Comparison of ENCODE assay signal across 8 cellular contexts in the genomic region with DNA sequence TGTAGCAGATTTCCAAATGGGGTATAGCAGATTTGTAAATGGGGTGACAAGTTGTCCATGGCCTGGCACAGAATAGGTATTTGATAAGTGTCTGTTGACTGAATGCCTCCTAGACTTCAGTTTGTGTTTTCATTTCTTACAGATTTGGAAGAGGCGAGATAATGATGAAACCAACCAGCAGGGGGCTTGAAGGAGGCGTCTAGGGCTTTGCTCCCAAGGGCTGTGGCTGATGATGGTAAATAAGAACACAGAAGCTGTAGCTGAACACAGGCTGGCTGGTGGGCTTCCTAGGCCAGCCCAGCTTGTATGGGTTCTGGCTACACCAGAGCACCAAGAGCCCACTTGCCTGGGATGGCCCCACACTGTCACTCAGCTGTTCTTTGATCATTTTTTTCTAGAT. TPM values are rescaled to one million over a fixed set of nuclear protein-coding genes. Genes with fewer than 3 reads are reported as not detected.
A peak's percentile ranks its signal among the peaks of the same experiment; 100 is the strongest.
DNase-seq lines count a peak whose midpoint lies in the region; ATAC-seq and TF ChIP-seq lines count a peak whose summit lies in the region.

No MANE protein-coding gene starts in this region.

- H3K9me3 Mint-ChIP-seq in activated CD4-positive, alpha-beta T cell treated with anti-CD3 and anti-CD28 coated beads, Interleukin-2, amount 10 ng/mL, durations not matched to agents 24 days and 14 days: no peaks in the 10 kb centered on the region
- H3K9me3 Mint-ChIP-seq in neural crest cell: no peaks in the 10 kb centered on the region

- TF ChIP-seq CTCF in Loucy (conservative IDR thresholded peaks at IDR 0.05; ENCODE audit: low read length) (peak; percentile 63), brain microvascular endothelial cell (IDR thresholded peaks at IDR 0.05; ENCODE audit: low read depth, low read length, missing control alignments) (peak; percentile 81), neural crest cell (conservative IDR thresholded peaks at IDR 0.05) (peak; percentile 57), prostate gland (IDR thresholded peaks at IDR 0.05) (no peak)

- H3K4me3 Mint-ChIP-seq in activated CD4-positive, alpha-beta T cell treated with anti-CD3 and anti-CD28 coated beads, Interleukin-2, amount 10 ng/mL, durations not matched to agents 24 days and 14 days: no peak overlapping the region
- H3K4me3 Mint-ChIP-seq in neural crest cell: no peak overlapping the region

- H3K9me3 ChIP-seq in Loucy (ENCODE audit: insufficient read depth, low read depth, low read length) (no peaks in the 10 kb centered on the region), prostate gland (no peaks in the 10 kb centered on the region)

- H4K20me1 ChIP-seq in Loucy (ENCODE audit: insufficient read depth, low read length, poor library complexity, severe bottlenecking): no peaks in the 10 kb centered on the region

- H3K4me2 ChIP-seq in Loucy (ENCODE audit: low read depth, low read length, poor library complexity, severe bottlenecking): no peak overlapping the region

- H3K4me3 ChIP-seq in Loucy (ENCODE audit: low read length, poor library complexity, severe bottlenecking) (no peak overlapping the region), brain microvascular endothelial cell (ENCODE audit: low read depth, low read length) (no peak overlapping the region), prostate gland (no peak overlapping the region)

- H3K36me3 ChIP-seq in Loucy (ENCODE audit: insufficient read depth, low read length): peaks cover 87% of the 10 kb centered on the region
- peaks cover 66% of the 10 kb centered on the region for H3K36me3 ChIP-seq in brain microvascular endothelial cell (replicated peaks)
- peaks cover 5% of the 10 kb centered on the region in 2 donors for H3K36me3 ChIP-seq in prostate gland

- DNase-seq in activated CD4-positive, alpha-beta T cell treated with anti-CD3 and anti-CD28 coated beads, Interleukin-2, amount 10 ng/mL, durations not matched to agents 24 days and 14 days: peak; percentile 74
- no peak for DNase-seq in activated CD4-positive, alpha-beta T cell treated with anti-CD3 and anti-CD28 coated beads, Interleukin-2, amount 50 U/mL, for 4 hours
- peak; percentile 68 for DNase-seq in brain microvascular endothelial cell
- peak; percentile 36 for DNase-seq in neural crest cell (ENCODE audit: low read depth, low spot score)
- DNase-seq in prostate gland (ENCODE audit: low spot score): no peak

- H3K36me3 Mint-ChIP-seq in activated CD4-positive, alpha-beta T cell treated with anti-CD3 and anti-CD28 coated beads, Interleukin-2, amount 10 ng/mL, durations not matched to agents 24 days and 14 days (ENCODE audit: low read depth): peaks cover 63% of the 10 kb centered on the region
- H3K36me3 Mint-ChIP-seq in neural crest cell (ENCODE audit: low read depth): peaks cover 11% of the 10 kb centered on the region

- H3K27ac ChIP-seq in brain microvascular endothelial cell (peak overlapping the region; percentile 76), prostate gland (no peak overlapping the region)

- no peak overlapping the region for H3K27ac Mint-ChIP-seq in activated CD4-positive, alpha-beta T cell treated with anti-CD3 and anti-CD28 coated beads, Interleukin-2, amount 10 ng/mL, durations not matched to agents 24 days and 14 days
- no peak overlapping the region for H3K27ac Mint-ChIP-seq in neural crest cell (ENCODE audit: unreplicated experiment)

- peaks cover 2% of the 10 kb centered on the region for H3K4me1 Mint-ChIP-seq in activated CD4-positive, alpha-beta T cell treated with anti-CD3 and anti-CD28 coated beads, Interleukin-2, amount 10 ng/mL, durations not matched to agents 24 days and 14 days
- H3K4me1 Mint-ChIP-seq in neural crest cell: no peaks in the 10 kb centered on the region

- H3F3A ChIP-seq in Loucy (ENCODE audit: low read depth): no peaks in the 10 kb centered on the region

- ATAC-seq in GM21528 (IDR thresholded peaks at IDR 0.05; ENCODE audit: low FRiP score, unreplicated experiment) (no peak), HG03025 (IDR thresholded peaks at IDR 0.05; ENCODE audit: low FRiP score, unreplicated experiment) (no peak)

- H2AFZ ChIP-seq in Loucy (ENCODE audit: low read length): no peak overlapping the region

- no peaks in the 10 kb centered on the region for H3K79me2 ChIP-seq in Loucy (ENCODE audit: insufficient read depth, low read length)

- H3K9me2 ChIP-seq in Loucy (replicated peaks; ENCODE audit: low read depth, low read length): no peaks in the 10 kb centered on the region

- no peaks in the 10 kb centered on the region for H3K27me3 Mint-ChIP-seq in activated CD4-positive, alpha-beta T cell treated with anti-CD3 and anti-CD28 coated beads, Interleukin-2, amount 10 ng/mL, durations not matched to agents 24 days and 14 days
- no peaks in the 10 kb centered on the region for H3K27me3 Mint-ChIP-seq in neural crest cell (ENCODE audit: low read depth)

- TF ChIP-seq POLR2A in prostate gland (IDR thresholded peaks at IDR 0.05): no peak

- in situ Hi-C loops in brain microvascular endothelial cell (cut with HindIII; ENCODE audit: low pct_ligation_motif_present, low sequenced_read_pairs): no loop called here

- WGBS in prostate gland: 44% methylated on average over 2 of the region's 2 CpGs

- intact Hi-C loops in activated CD4-positive, alpha-beta T cell treated with anti-CD3 and anti-CD28 coated beads, Interleukin-2, amount 10 ng/mL, durations not matched to agents 24 days and 14 days (cut with micrococcal nuclease): no loop called here
- intact Hi-C loops in prostate gland (cut with DNase I): no loop called here

- H3K4me1 ChIP-seq in Loucy (ENCODE audit: insufficient read depth, low read length, poor library complexity, severe bottlenecking) (no peaks in the 10 kb centered on the region), prostate gland (replicated peaks) (no peaks in the 10 kb centered on the region)

- H3K27me3 ChIP-seq in Loucy (ENCODE audit: insufficient read depth, low read length, poor library complexity, severe bottlenecking) (no peaks in the 10 kb centered on the region), brain microvascular endothelial cell (replicated peaks) (no peaks in the 10 kb centered on the region), prostate gland (replicated peaks; ENCODE audit: insufficient read depth) (no peaks in the 10 kb centered on the region)

- no peak overlapping the region for H3K9ac ChIP-seq in Loucy (ENCODE audit: low read depth, low read length, poor library complexity, severe bottlenecking)

RNA-seq across cellular contexts. Expression of gene SFTPB, which starts 19.4 kb away (rescaled TPM):
- total RNA-seq in activated CD4-positive, alpha-beta T cell treated with anti-CD3 and anti-CD28 coated beads, Interleukin-2, amount 10 ng/mL, durations not matched to agents 24 days and 14 days: not detected in 2 replicates
- total RNA-seq in neural crest cell: not detected in 2 replicates
- under 1 TPM in 1 of 2 donors, not detected in 1; 0.59 TPM for total RNA-seq in prostate gland

RNA-seq across cellular contexts. Expression of gene USP39, which starts 32.6 kb away (rescaled TPM):
- total RNA-seq in activated CD4-positive, alpha-beta T cell treated with anti-CD3 and anti-CD28 coated beads, Interleukin-2, amount 10 ng/mL, durations not matched to agents 24 days and 14 days: 94.0 and 102 TPM in 2 replicates
- total RNA-seq in neural crest cell (93.3 and 98.3 TPM in 2 replicates), prostate gland (10 to 100 TPM; 60.8 to 99.1 TPM)

RNA-seq across cellular contexts. Expression of gene C2orf68, which starts 36.8 kb away (rescaled TPM):
- total RNA-seq in activated CD4-positive, alpha-beta T cell treated with anti-CD3 and anti-CD28 coated beads, Interleukin-2, amount 10 ng/mL, durations not matched to agents 24 days and 14 days: 36.6 and 36.9 TPM in 2 replicates
- total RNA-seq in neural crest cell (50.4 and 53.7 TPM in 2 replicates), prostate gland (10 to 100 TPM; 16.1 to 26.1 TPM)

RNA-seq across cellular contexts. Expression of gene GNLY, which starts 45.5 kb away (rescaled TPM):
- total RNA-seq in activated CD4-positive, alpha-beta T cell treated with anti-CD3 and anti-CD28 coated beads, Interleukin-2, amount 10 ng/mL, durations not matched to agents 24 days and 14 days: 54.1 and 58.5 TPM in 2 replicates
- total RNA-seq in neural crest cell: not detected in 2 replicates
- under 1 TPM; 0.36 to 0.68 TPM for total RNA-seq in prostate gland

RNA-seq across cellular contexts. Expression of gene TMEM150A, which starts 46.1 kb away (rescaled TPM):
- total RNA-seq in activated CD4-positive, alpha-beta T cell treated with anti-CD3 and anti-CD28 coated beads, Interleukin-2, amount 10 ng/mL, durations not matched to agents 24 days and 14 days: 6.2 and 6.5 TPM in 2 replicates
- total RNA-seq in neural crest cell: 20.9 and 22.2 TPM in 2 replicates
- 10 to 100 TPM; 17.4 to 32.3 TPM for total RNA-seq in prostate gland

Comparison
In these comparisons a context has a peak if more than half of its experiments do, and no peak if none do; other contexts are left out.
1. DNase-seq: peak in activated CD4-positive, alpha-beta T cell treated with anti-CD3 and anti-CD28 coated beads, Interleukin-2, amount 10 ng/mL, durations not matched to agents 24 days and 14 days (single experiment), brain microvascular endothelial cell (single experiment) and neural crest cell (single experiment); none in activated CD4-positive, alpha-beta T cell treated with anti-CD3 and anti-CD28 coated beads, Interleukin-2, amount 50 U/mL, for 4 hours (0 of 2) and prostate gland (single experiment).
2. CTCF ChIP-seq: peak in Loucy (single experiment), brain microvascular endothelial cell (single experiment) and neural crest cell (single experiment); none in prostate gland (0 of 4).